Comparison of ENCODE assay signal across 1 cellular context in the genomic region with DNA sequence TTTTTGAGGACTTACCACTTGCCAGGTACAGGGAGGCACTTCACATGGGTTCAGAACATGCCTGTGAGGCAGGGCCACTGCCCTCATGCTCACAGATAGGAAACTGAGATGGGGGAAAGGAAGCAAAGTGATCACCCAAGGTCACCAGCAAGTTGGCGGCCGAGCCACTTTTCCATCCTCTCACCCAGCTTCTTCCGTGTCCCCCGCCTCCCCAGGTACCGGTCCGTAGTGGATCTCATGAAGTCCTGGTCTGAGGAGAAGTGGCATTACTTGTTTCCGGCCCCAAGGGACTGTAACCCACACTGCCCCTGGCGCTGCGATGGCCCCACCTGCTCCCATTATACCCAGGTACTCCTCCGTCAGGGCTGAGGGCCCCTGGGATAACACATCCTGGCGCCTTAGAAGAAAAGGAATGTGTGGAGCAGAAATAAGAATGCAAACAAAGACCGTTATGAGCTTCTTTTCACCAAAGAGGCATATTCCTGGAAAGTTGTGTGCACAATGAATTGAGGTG.
TF ChIP-seq lines count a peak whose summit lies in the region.

No MANE protein-coding gene starts in this region.

TF ChIP-seq in GM23338, 12 proteins besides CTCF, POLR2A, EP300 and RAD21 (continued from another document):
- TF ChIP-seq, protein P1, sequence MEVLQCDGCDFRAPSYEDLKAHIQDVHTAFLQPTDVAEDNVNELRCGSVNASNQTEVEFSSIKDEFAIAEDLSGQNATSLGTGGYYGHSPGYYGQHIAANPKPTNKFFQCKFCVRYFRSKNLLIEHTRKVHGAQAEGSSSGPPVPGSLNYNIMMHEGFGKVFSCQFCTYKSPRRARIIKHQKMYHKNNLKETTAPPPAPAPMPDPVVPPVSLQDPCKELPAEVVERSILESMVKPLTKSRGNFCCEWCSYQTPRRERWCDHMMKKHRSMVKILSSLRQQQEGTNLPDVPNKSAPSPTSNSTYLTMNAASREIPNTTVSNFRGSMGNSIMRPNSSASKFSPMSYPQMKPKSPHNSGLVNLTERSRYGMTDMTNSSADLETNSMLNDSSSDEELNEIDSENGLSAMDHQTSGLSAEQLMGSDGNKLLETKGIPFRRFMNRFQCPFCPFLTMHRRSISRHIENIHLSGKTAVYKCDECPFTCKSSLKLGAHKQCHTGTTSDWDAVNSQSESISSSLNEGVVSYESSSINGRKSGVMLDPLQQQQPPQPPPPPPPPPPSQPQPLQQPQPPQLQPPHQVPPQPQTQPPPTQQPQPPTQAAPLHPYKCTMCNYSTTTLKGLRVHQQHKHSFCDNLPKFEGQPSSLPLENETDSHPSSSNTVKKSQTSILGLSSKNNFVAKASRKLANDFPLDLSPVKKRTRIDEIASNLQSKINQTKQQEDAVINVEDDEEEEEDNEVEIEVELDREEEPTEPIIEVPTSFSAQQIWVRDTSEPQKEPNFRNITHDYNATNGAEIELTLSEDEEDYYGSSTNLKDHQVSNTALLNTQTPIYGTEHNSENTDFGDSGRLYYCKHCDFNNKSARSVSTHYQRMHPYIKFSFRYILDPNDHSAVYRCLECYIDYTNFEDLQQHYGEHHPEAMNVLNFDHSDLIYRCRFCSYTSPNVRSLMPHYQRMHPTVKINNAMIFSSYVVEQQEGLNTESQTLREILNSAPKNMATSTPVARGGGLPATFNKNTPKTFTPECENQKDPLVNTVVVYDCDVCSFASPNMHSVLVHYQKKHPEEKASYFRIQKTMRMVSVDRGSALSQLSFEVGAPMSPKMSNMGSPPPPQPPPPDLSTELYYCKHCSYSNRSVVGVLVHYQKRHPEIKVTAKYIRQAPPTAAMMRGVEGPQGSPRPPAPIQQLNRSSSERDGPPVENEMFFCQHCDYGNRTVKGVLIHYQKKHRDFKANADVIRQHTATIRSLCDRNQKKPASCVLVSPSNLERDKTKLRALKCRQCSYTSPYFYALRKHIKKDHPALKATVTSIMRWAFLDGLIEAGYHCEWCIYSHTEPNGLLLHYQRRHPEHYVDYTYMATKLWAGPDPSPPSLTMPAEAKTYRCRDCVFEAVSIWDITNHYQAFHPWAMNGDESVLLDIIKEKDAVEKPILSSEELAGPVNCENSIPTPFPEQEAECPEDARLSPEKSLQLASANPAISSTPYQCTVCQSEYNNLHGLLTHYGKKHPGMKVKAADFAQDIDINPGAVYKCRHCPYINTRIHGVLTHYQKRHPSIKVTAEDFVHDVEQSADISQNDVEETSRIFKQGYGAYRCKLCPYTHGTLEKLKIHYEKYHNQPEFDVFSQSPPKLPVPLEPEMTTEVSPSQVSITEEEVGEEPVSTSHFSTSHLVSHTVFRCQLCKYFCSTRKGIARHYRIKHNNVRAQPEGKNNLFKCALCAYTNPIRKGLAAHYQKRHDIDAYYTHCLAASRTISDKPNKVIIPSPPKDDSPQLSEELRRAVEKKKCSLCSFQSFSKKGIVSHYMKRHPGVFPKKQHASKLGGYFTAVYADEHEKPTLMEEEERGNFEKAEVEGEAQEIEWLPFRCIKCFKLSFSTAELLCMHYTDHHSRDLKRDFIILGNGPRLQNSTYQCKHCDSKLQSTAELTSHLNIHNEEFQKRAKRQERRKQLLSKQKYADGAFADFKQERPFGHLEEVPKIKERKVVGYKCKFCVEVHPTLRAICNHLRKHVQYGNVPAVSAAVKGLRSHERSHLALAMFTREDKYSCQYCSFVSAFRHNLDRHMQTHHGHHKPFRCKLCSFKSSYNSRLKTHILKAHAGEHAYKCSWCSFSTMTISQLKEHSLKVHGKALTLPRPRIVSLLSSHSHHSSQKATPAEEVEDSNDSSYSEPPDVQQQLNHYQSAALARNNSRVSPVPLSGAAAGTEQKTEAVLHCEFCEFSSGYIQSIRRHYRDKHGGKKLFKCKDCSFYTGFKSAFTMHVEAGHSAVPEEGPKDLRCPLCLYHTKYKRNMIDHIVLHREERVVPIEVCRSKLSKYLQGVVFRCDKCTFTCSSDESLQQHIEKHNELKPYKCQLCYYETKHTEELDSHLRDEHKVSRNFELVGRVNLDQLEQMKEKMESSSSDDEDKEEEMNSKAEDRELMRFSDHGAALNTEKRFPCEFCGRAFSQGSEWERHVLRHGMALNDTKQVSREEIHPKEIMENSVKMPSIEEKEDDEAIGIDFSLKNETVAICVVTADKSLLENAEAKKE (CRISPR knock-in tag; IDR thresholded peaks at IDR 0.05) = no peak
- no peak for TF ChIP-seq ZNF114 (CRISPR knock-in tag; IDR thresholded peaks at IDR 0.05)
- TF ChIP-seq POLR2AphosphoS5 (IDR thresholded peaks at IDR 0.05; ENCODE audit: low read depth) = no peak
